In genomic region chr11:46916669-46917108, GRCh38 we compare ENCODE assay signal across 8 cellular contexts. TPM values are rescaled to one million over a fixed set of nuclear protein-coding genes. Genes with fewer than 3 reads are reported as not detected.
A peak's percentile ranks its signal among the peaks of the same experiment; 100 is the strongest.
DNase-seq lines count a peak whose midpoint lies in the region; ATAC-seq and TF ChIP-seq lines count a peak whose summit lies in the region.

No MANE protein-coding gene starts in this region.

- no peaks in the 10 kb centered on the region for H3K36me3 ChIP-seq in skeletal muscle tissue (ENCODE audit: control insufficient read depth in 3 of 3, insufficient read depth in 3 of 3, low read length in 3 of 3)

- H3K9me3 ChIP-seq in iPS-18c (ENCODE audit: control insufficient read depth, insufficient read depth, low read length) (no peaks in the 10 kb centered on the region), skeletal muscle tissue (ENCODE audit: control insufficient read depth in 3 of 3, low read length in 3 of 3) (no peaks in the 10 kb centered on the region)

- H3K4me1 Mint-ChIP-seq in MCF 10A (ENCODE audit: insufficient read depth, unreplicated experiment), result peaks cover 22% of the 10 kb centered on the region

- peak overlapping the region; percentile 75 for H3K4me3 Mint-ChIP-seq in MCF 10A (ENCODE audit: unreplicated experiment)

- H3K9ac ChIP-seq in skeletal muscle tissue (ENCODE audit: low read depth in 1 of 3, low read length in 3 of 3), result peak overlapping the region; percentile 82 to 90 (median 85)

- H3K36me3 Mint-ChIP-seq in MCF 10A (ENCODE audit: insufficient read depth, unreplicated experiment), result no peaks in the 10 kb centered on the region

- no peaks in the 10 kb centered on the region for H3K27me3 Mint-ChIP-seq in MCF 10A (ENCODE audit: insufficient read depth, unreplicated experiment)

- no TSS peak for BruUV-seq in MCF 10A (replicated peaks; lab: Mats Ljungman, UMichigan)

- DNase-seq in activated CD8-positive, alpha-beta memory T cell treated with anti-CD3 and anti-CD28 coated beads, Interleukin-2, amount 50 U/mL, for 48 hours, result peak; percentile 66
- no peak for DNase-seq in activated CD8-positive, alpha-beta memory T cell treated with anti-CD3 and anti-CD28 coated beads, Interleukin-2, amount 50 U/mL, for 4 hours
- peak; percentile 24 for DNase-seq in NCI-H748 treated with DMSO at 0.1 percent for 48 hours (lab: John Stamatoyannopoulos, UW)
- DNase-seq in MCF 10A (ENCODE audit: unreplicated experiment), result peak; percentile 65

- no peaks in the 10 kb centered on the region for H3K9me3 Mint-ChIP-seq in MCF 10A (ENCODE audit: unreplicated experiment)

- intact Hi-C loops in MCF 10A (cut with micrococcal nuclease), result no loop called here

- peaks cover 0 to 2% (median 0%) of the 10 kb centered on the region in 3 donors for H3K27me3 ChIP-seq in skeletal muscle tissue (ENCODE audit: control insufficient read depth in 3 of 3, insufficient read depth in 3 of 3, low read length in 3 of 3)

- no peak for TF ChIP-seq CTCF in MCF 10A (IDR thresholded peaks at IDR 0.05; ENCODE audit: unreplicated experiment)

- H3K4me1 ChIP-seq in skeletal muscle tissue (ENCODE audit: control insufficient read depth in 3 of 3, insufficient read depth in 3 of 3, low read length in 3 of 3), result peaks cover 61 to 71% (median 70%) of the 10 kb centered on the region in 3 donors

- POLR2A ChIA-PET in MCF 10A (lab: Yijun Ruan, JAX), result interaction anchor here (0.7 to 1.7 kb wide), 10 partner anchors 16 to 428 kb away, joined by 3 to 11 read pairs (median 4); partner anchors contain the start of genes CKAP5 and CSTPP1

- CTCF ChIA-PET in MCF 10A (lab: Yijun Ruan, JAX), result interaction anchor here (0.6 to 1.8 kb wide), 11 partner anchors 9 to 236 kb away, joined by 3 to 17 read pairs (median 4); no protein-coding TSS in a partner anchor

- peak overlapping the region; percentile 14 for H3K27ac Mint-ChIP-seq in MCF 10A (ENCODE audit: low read depth, unreplicated experiment)

- peak overlapping the region; percentile 84 for H3K27ac ChIP-seq in skeletal muscle tissue (ENCODE audit: low read depth, low read length)

- H3K4me3 ChIP-seq in iPS-18c (ENCODE audit: insufficient read depth, low read depth, low read length) (peak overlapping the region; percentile 68), skeletal muscle tissue (ENCODE audit: low read length in 3 of 3) (peak overlapping the region; percentile 67 to 82 (median 78))

- ATAC-seq in HG03175 (IDR thresholded peaks at IDR 0.05; ENCODE audit: unreplicated experiment), result no peak
- ATAC-seq in GM21528 (IDR thresholded peaks at IDR 0.05; ENCODE audit: low FRiP score, unreplicated experiment), result no peak

RNA-seq across cellular contexts. Expression of gene LRP4, which starts 1.7 kb away (rescaled TPM):
- 0.88 and 1.0 TPM in 2 replicates for total RNA-seq in MCF 10A (2022)
- 8.9 TPM for total RNA-seq in skeletal muscle tissue

RNA-seq across cellular contexts. Expression of gene CSTPP1, which starts 19.9 kb away (rescaled TPM):
- total RNA-seq in MCF 10A (2022) (19.2 and 22.0 TPM in 2 replicates), skeletal muscle tissue (16.7 TPM)
